ENCODE assay signal across 27 cellular contexts in genomic region chr16:57670206-57670605, GRCh38. TPM values are rescaled to one million over a fixed set of nuclear protein-coding genes. Genes with fewer than 3 reads are reported as not detected.
DNase-seq lines count a peak whose midpoint lies in the region; ATAC-seq, FAIRE-seq and TF ChIP-seq lines count a peak whose summit lies in the region.
"Had no signal": no experiment of that assay in that cellular context is flagged by ENCODE, and none has a peak within 500 bp of the region (broad histone marks: within the 10 kb centered on the region; RNA-seq: fewer than 3 reads in every experiment).

No MANE protein-coding gene starts in this region.

- H3K79me1 ChIP-seq in neuronal stem cell (ENCODE audit: low read depth, low read length) = no peaks in the 10 kb centered on the region

- TF ChIP-seq POLR2A in HepG2 (IDR thresholded peaks at IDR 0.05; ENCODE audit: insufficient read depth in 1 of 2, low read depth in 2 of 2, low read length in 2 of 2) = no peak
- TF ChIP-seq POLR2A in right lobe of liver (IDR thresholded peaks at IDR 0.05) = no peak

- H3K9me3 ChIP-seq in HepG2 (ENCODE audit: low read length) (no peaks in the 10 kb centered on the region), right lobe of liver (no peaks in the 10 kb centered on the region), neuronal stem cell (replicated peaks in 1 of 2; ENCODE audit: control insufficient read depth in 2 of 2, insufficient read depth in 1 of 2, low read depth in 1 of 2, low read length in 2 of 2) (no peaks in the 10 kb centered on the region)
- no peaks in the 10 kb centered on the region for H3K9me3 ChIP-seq in CD8-positive, alpha-beta T cell (ENCODE audit: low read length)
- H3K9me3 ChIP-seq: BE2C, Caco-2, MG63, SK-N-SH had no signal

- TF ChIP-seq CTCF in HepG2 (CRISPR knock-in tag; IDR thresholded peaks at IDR 0.05) (no peak), right lobe of liver (IDR thresholded peaks at IDR 0.05) (no peak), brain (conservative IDR thresholded peaks at IDR 0.05) (no peak)
- no peak for TF ChIP-seq CTCF in CD8-positive, alpha-beta T cell (IDR thresholded peaks at IDR 0.05)

- no peak overlapping the region for H4K8ac ChIP-seq in neuronal stem cell (ENCODE audit: low read depth, low read length)

- WGBS in HepG2 (ENCODE audit: low lambda C conversion rate) = 77% methylated on average over 4 of the region's 4 CpGs
- WGBS in right lobe of liver (ENCODE audit: insufficient coverage, low coverage, low lambda C conversion rate, missing lambda C conversion rate) = 42% methylated on average over 3 of the region's 4 CpGs
- WGBS in neuronal stem cell (ENCODE audit: extremely low coverage in 2 of 2, insufficient read length in 2 of 2, insufficient replicate concordance in 1 of 2), 2 donors = no CpG with 5 or more reads among the region's 4 CpGs

- H2AFZ ChIP-seq in HepG2 (ENCODE audit: low read length) (no peak overlapping the region), neuronal stem cell (ENCODE audit: low read length) (peak overlapping the region; percentile 16)

- no peak overlapping the region for H4K91ac ChIP-seq in neuronal stem cell (ENCODE audit: low read depth, low read length, poor library complexity)

- no peak overlapping the region for H3K4me3 ChIP-seq in HepG2 (replicated peaks in 1 of 3; ENCODE audit: insufficient read depth in 1 of 3, low read depth in 2 of 3, low read length in 3 of 3)
- no peak overlapping the region for H3K4me3 ChIP-seq in right lobe of liver
- H3K4me3 ChIP-seq in neuronal stem cell (ENCODE audit: low read length in 2 of 2) = no peak overlapping the region
- no peak overlapping the region for H3K4me3 ChIP-seq in CD8-positive, alpha-beta T cell (ENCODE audit: low read depth, low read length)
- H3K4me3 ChIP-seq: MG63 had no signal

- peak overlapping the region; percentile 51 for H3K18ac ChIP-seq in neuronal stem cell (ENCODE audit: low read length)

- no peak overlapping the region for H2BK12ac ChIP-seq in neuronal stem cell (ENCODE audit: low read length)

- TF ChIP-seq RAD21 in HepG2 (CRISPR knock-in tag; IDR thresholded peaks at IDR 0.05) = no peak

- H3K36me3 Mint-ChIP-seq in brain = peaks cover 5% of the 10 kb centered on the region
- no peaks in the 10 kb centered on the region for H3K36me3 Mint-ChIP-seq in activated naive CD4-positive, alpha-beta T cell treated with anti-CD3 and anti-CD28 coated beads for 36 hours (ENCODE audit: low read depth)
- H3K36me3 Mint-ChIP-seq in CD8-positive, alpha-beta T cell = no peaks in the 10 kb centered on the region

- no peak for TF ChIP-seq EP300 in HepG2 (IDR thresholded peaks at IDR 0.05; ENCODE audit: low read depth in 2 of 2, low read length in 2 of 2)
- no peak for TF ChIP-seq EP300 in HepG2 (CRISPR knock-in tag; IDR thresholded peaks at IDR 0.05; ENCODE audit: borderline replicate concordance)

- peaks cover 65% of the 10 kb centered on the region for H3K4me1 ChIP-seq in HepG2 (ENCODE audit: insufficient read depth, low read length)
- H3K4me1 ChIP-seq in right lobe of liver = peaks cover 0 to 14% (median 4%) of the 10 kb centered on the region in 4 donors
- peaks cover 3 to 6% of the 10 kb centered on the region in 2 donors for H3K4me1 ChIP-seq in neuronal stem cell (ENCODE audit: control insufficient read depth in 2 of 2, insufficient read depth in 1 of 2, low read depth in 1 of 2, low read length in 2 of 2)
- H3K4me1 ChIP-seq in CD8-positive, alpha-beta T cell (ENCODE audit: insufficient read depth, low read length) = no peaks in the 10 kb centered on the region
- H3K4me1 ChIP-seq: BE2C had no signal

- H3K4me1 Mint-ChIP-seq in brain = peaks cover 11% of the 10 kb centered on the region
- H3K4me1 Mint-ChIP-seq in activated naive CD4-positive, alpha-beta T cell treated with anti-CD3 and anti-CD28 coated beads for 36 hours (ENCODE audit: low read depth) = no peaks in the 10 kb centered on the region
- no peaks in the 10 kb centered on the region for H3K4me1 Mint-ChIP-seq in CD8-positive, alpha-beta T cell (ENCODE audit: low read depth)

- H2BK5ac ChIP-seq in neuronal stem cell (ENCODE audit: low read length) = no peak overlapping the region

- no peak overlapping the region for H3K14ac ChIP-seq in neuronal stem cell (ENCODE audit: low read length)

- H3K27me3 Mint-ChIP-seq in brain = no peaks in the 10 kb centered on the region
- no peaks in the 10 kb centered on the region for H3K27me3 Mint-ChIP-seq in activated naive CD4-positive, alpha-beta T cell treated with anti-CD3 and anti-CD28 coated beads for 36 hours (ENCODE audit: low read depth)
- H3K27me3 Mint-ChIP-seq in CD8-positive, alpha-beta T cell (ENCODE audit: low read depth) = no peaks in the 10 kb centered on the region
- H3K27me3 Mint-ChIP-seq: CD4-positive, alpha-beta T cell had no signal

- no peak overlapping the region for H2BK15ac ChIP-seq in neuronal stem cell (ENCODE audit: low read length)

- CTCF ChIA-PET in HepG2 (lab: Yijun Ruan, JAX; ENCODE audit: low intra/inter-chr PET ratio, low total read pairs) = interaction anchor here (1.1 kb wide), 1 partner anchor 21 kb away, joined by 4 read pairs; no protein-coding TSS in a partner anchor
- CTCF ChIA-PET in activated naive CD4-positive, alpha-beta T cell treated with anti-CD3 and anti-CD28 coated beads for 36 hours (lab: Charles Lee) = no interaction called here
- CTCF ChIA-PET in CD8-positive, alpha-beta T cell (lab: Charles Lee) = no interaction called here

- no peaks in the 10 kb centered on the region for H3K79me2 ChIP-seq in HepG2 (ENCODE audit: insufficient read depth, low read length)

- no peak overlapping the region for H3K4ac ChIP-seq in neuronal stem cell (ENCODE audit: low read length)

- no peak overlapping the region for H2AK5ac ChIP-seq in neuronal stem cell (ENCODE audit: low read depth, low read length)

- H3K9me3 Mint-ChIP-seq in brain = peaks cover 0 to 3% (median 0%) of the 10 kb centered on the region in 5 experiments
- no peaks in the 10 kb centered on the region for H3K9me3 Mint-ChIP-seq in activated naive CD4-positive, alpha-beta T cell treated with anti-CD3 and anti-CD28 coated beads for 36 hours
- H3K9me3 Mint-ChIP-seq in CD8-positive, alpha-beta T cell = no peaks in the 10 kb centered on the region
- H3K9me3 Mint-ChIP-seq: CD4-positive, alpha-beta T cell had no signal

- no peaks in the 10 kb centered on the region for H3K27me3 ChIP-seq in HepG2 (ENCODE audit: control insufficient read depth in 1 of 2, insufficient read depth in 2 of 2, low read length in 2 of 2)
- no peaks in the 10 kb centered on the region for H3K27me3 ChIP-seq in right lobe of liver
- peaks cover 0 to 16% (median 0%) of the 10 kb centered on the region in 3 experiments for H3K27me3 ChIP-seq in neuronal stem cell (ENCODE audit: control insufficient read depth in 3 of 3, insufficient read depth in 3 of 3, low read depth in 1 of 3, low read length in 3 of 3)
- H3K27me3 ChIP-seq in CD8-positive, alpha-beta T cell (ENCODE audit: insufficient read depth, low read length) = no peaks in the 10 kb centered on the region
- H3K27me3 ChIP-seq: BE2C had no signal

- DNase-seq in HepG2 (ENCODE audit: low spot score) (no peak), right lobe of liver (no peak), neuronal stem cell (ENCODE audit: low spot score) (no peak)
- DNase-seq in activated naive CD4-positive, alpha-beta T cell treated with anti-CD3 and anti-CD28 coated beads for 36 hours = no peak
- DNase-seq in CD8-positive, alpha-beta T cell = no peak
- DNase-seq: BE2C; Caco-2; CD4-positive, alpha-beta T cell; DMS 273 treated with DMSO at 0.1 percent for 48 hours; DMS79 treated with DMSO at 0.1 percent for 48 hours; Kasumi-1; MG63; NCI-H1092; NCI-H1436; NCI-H2029; NCI-H2171; NCI-H345; NCI-H524 treated with DMSO at 0.1 percent for 48 hours; NCI-H82; PC-3; RPMI8226; SHP77 treated with DMSO at 0.1 percent for 48 hours; SK-N-SH had no signal

- H3K4me2 ChIP-seq in HepG2 (ENCODE audit: low read depth, low read length) (no peak overlapping the region; the same call in 1 of the 2 replicates), neuronal stem cell (ENCODE audit: insufficient read depth, low read length, poor library complexity, severe bottlenecking) (no peak overlapping the region)
- H3K4me2 ChIP-seq: SK-N-SH had no signal

- H3K36me3 ChIP-seq in HepG2 (replicated peaks in 1 of 2; ENCODE audit: control insufficient read depth in 1 of 2, insufficient read depth in 2 of 2, low read length in 2 of 2) (no peaks in the 10 kb centered on the region), right lobe of liver (no peaks in the 10 kb centered on the region), neuronal stem cell (replicated peaks in 1 of 2; ENCODE audit: control insufficient read depth in 2 of 2, insufficient read depth in 2 of 2, low read length in 2 of 2) (no peaks in the 10 kb centered on the region)
- no peaks in the 10 kb centered on the region for H3K36me3 ChIP-seq in CD8-positive, alpha-beta T cell (ENCODE audit: insufficient read depth, low read length)
- H3K36me3 ChIP-seq: BE2C, MG63 had no signal

- intact Hi-C loops in HepG2 (cut with micrococcal nuclease; ENCODE audit: unreplicated experiment) (no loop called here), right lobe of liver (cut with DNase I) (no loop called here)
- intact Hi-C loops in activated naive CD4-positive, alpha-beta T cell treated with anti-CD3 and anti-CD28 coated beads for 36 hours (cut with micrococcal nuclease) = no loop called here
- intact Hi-C loops in CD8-positive, alpha-beta T cell (cut with DNase I, micrococcal nuclease) = no loop called here

- no peak overlapping the region for H3K9ac ChIP-seq in HepG2 (ENCODE audit: insufficient read depth, low read depth, low read length)
- no peak overlapping the region for H3K9ac ChIP-seq in neuronal stem cell (ENCODE audit: low read depth, low read length, poor library complexity)
- H3K9ac ChIP-seq: SK-N-SH had no signal

- POLR2A ChIA-PET in HepG2 (lab: Yijun Ruan, JAX) = interaction anchor here (1.0 to 1.1 kb wide), 2 partner anchors 18 to 208 kb away, joined by 3 read pairs; partner anchors contain the start of gene POLR2C
- POLR2A ChIA-PET in CD8-positive, alpha-beta T cell (lab: Charles Lee) = interaction anchor here (1.2 kb wide), 1 partner anchor 9 kb away, joined by 3 read pairs; no protein-coding TSS in a partner anchor

- no peaks in the 10 kb centered on the region for H4K20me1 ChIP-seq in HepG2 (ENCODE audit: insufficient read depth, low read length)

- H3K4me3 Mint-ChIP-seq in brain = no peak overlapping the region
- H3K4me3 Mint-ChIP-seq in activated naive CD4-positive, alpha-beta T cell treated with anti-CD3 and anti-CD28 coated beads for 36 hours = no peak overlapping the region
- no peak overlapping the region for H3K4me3 Mint-ChIP-seq in CD8-positive, alpha-beta T cell
- H3K4me3 Mint-ChIP-seq: CD4-positive, alpha-beta T cell had no signal

- ATAC-seq in HepG2 (no peak), right lobe of liver (no peak), HG02759 (IDR thresholded peaks at IDR 0.05; ENCODE audit: unreplicated experiment) (no peak)
- no peak for ATAC-seq in CD8-positive, alpha-beta T cell
- ATAC-seq: PC-3 had no signal

- no peak overlapping the region for H2BK120ac ChIP-seq in neuronal stem cell (ENCODE audit: low read depth, low read length)

- H3K23ac ChIP-seq in neuronal stem cell (ENCODE audit: low read depth, low read length, poor library complexity) = no peak overlapping the region

- H3K27ac Mint-ChIP-seq in brain = peak overlapping the region in 3 of 5 experiments; percentile 13 to 74 (median 58)
- H3K27ac Mint-ChIP-seq in activated naive CD4-positive, alpha-beta T cell treated with anti-CD3 and anti-CD28 coated beads for 36 hours = no peak overlapping the region
- no peak overlapping the region for H3K27ac Mint-ChIP-seq in CD8-positive, alpha-beta T cell
- H3K27ac Mint-ChIP-seq: CD4-positive, alpha-beta T cell had no signal

- BruUV-seq in HepG2 (replicated peaks; lab: Mats Ljungman, UMichigan) = no TSS peak

- in situ Hi-C loops in HepG2 (cut with HindIII; ENCODE audit: extremely low pct_ligation_motif_present, low pct_unique_long_range_greater_than_20kb) = no loop called here

- H3K27ac ChIP-seq in HepG2 (ENCODE audit: extremely low read length, insufficient read depth, low read length) (no peak overlapping the region), right lobe of liver (no peak overlapping the region), neuronal stem cell (replicated peaks; ENCODE audit: low read length) (no peak overlapping the region)
- no peak overlapping the region for H3K27ac ChIP-seq in CD8-positive, alpha-beta T cell (ENCODE audit: low read depth, low read length)

- no peak for FAIRE-seq in HepG2 (lab: Jason Lieb, UNC)

RNA-seq across cellular contexts. Expression of gene ADGRG3, which starts 2.1 kb away (rescaled TPM):
- total RNA-seq in HepG2 (2016; rRNA removed; fragmentation: Illumina TruSeq; extraction: Trizol) (1.0 and 2.7 TPM in 2 replicates), right lobe of liver (1 to 10 TPM in 1 of 6 experiments, under 1 TPM in 5; 0.37 to 1.6 (median 0.83) TPM)
- 0.79 and 1.1 TPM in 2 replicates for total RNA-seq in HepG2 (2016; cell fraction: cytosol; rRNA removed; fragmentation: Illumina TruSeq; extraction: Trizol; ENCODE audit: low read depth)
- total RNA-seq in HepG2 (2016; cell fraction: insoluble cytoplasmic fraction; rRNA removed; fragmentation: Illumina TruSeq; extraction: Trizol) = 1.1 and 2.2 TPM in 2 replicates
- total RNA-seq in HepG2 (2016; cell fraction: membrane; rRNA removed; fragmentation: Illumina TruSeq; extraction: Trizol) = 1.0 and 1.5 TPM in 2 replicates
- total RNA-seq in HepG2 (2016; cell fraction: nucleus; rRNA removed; fragmentation: Illumina TruSeq; extraction: Trizol) = 2.3 and 2.7 TPM in 2 replicates
- polyA plus RNA-seq in HepG2 (2011; rRNA removed) (11.8 and 13.6 TPM in 2 replicates), brain (ENCODE audit: insufficient read depth, low read depth, low replicate concordance) (0.29 TPM)
- 10.8 and 11.2 TPM in 2 replicates for polyA plus RNA-seq in HepG2 (2011; cell fraction: cytosol; rRNA removed)
- 21.1 and 23.7 TPM in 2 replicates for polyA plus RNA-seq in HepG2 (2011; cell fraction: nucleus; rRNA removed)
- 5.8 and 8.1 TPM in 2 replicates for polyA plus RNA-seq in HepG2 (2012)
- 0.49 and 0.54 TPM in 2 replicates for polyA plus RNA-seq in HepG2 (2016; cell fraction: cytosol; fragmentation: Illumina TruSeq; extraction: Trizol; ENCODE audit: low read depth)
- 1.3 TPM in 2 replicates for polyA plus RNA-seq in HepG2 (2016; cell fraction: insoluble cytoplasmic fraction; fragmentation: Illumina TruSeq; extraction: Trizol; ENCODE audit: low read depth)
- polyA plus RNA-seq in HepG2 (2016; cell fraction: membrane; fragmentation: Illumina TruSeq; extraction: Trizol; ENCODE audit: low read depth) = 0.65 and 1.0 TPM in 2 replicates
- polyA plus RNA-seq in HepG2 (2016; cell fraction: nucleus; fragmentation: Illumina TruSeq; extraction: Trizol; ENCODE audit: insufficient read depth, low read depth) = 5.4 and 6.5 TPM in 2 replicates
- 0.91 and 31.9 TPM in 2 replicates for polyA minus RNA-seq in HepG2 (2011; rRNA and poly(A)+ RNA removed; ENCODE audit: low replicate concordance)
- 4.7 and 5.3 TPM in 2 replicates for polyA minus RNA-seq in HepG2 (2011; cell fraction: cytosol; rRNA and poly(A)+ RNA removed)
- 8.9 and 10.4 TPM in 2 replicates for polyA minus RNA-seq in HepG2 (2011; cell fraction: nucleus; rRNA and poly(A)+ RNA removed)
- polyA plus RNA-seq in neuronal stem cell (2013, experiment 1 of 2) = 0.25 TPM
- 0.33 TPM for polyA plus RNA-seq in neuronal stem cell (2013, experiment 2 of 2)
- under 1 TPM in 1 of 2 experiments, not detected in 1; 0.14 TPM for total RNA-seq in activated naive CD4-positive, alpha-beta T cell treated with anti-CD3 and anti-CD28 coated beads for 36 hours
- total RNA-seq in CD8-positive, alpha-beta T cell = under 1 TPM in 1 of 2 experiments, not detected in 1; 0.14 TPM
- total RNA-seq: A673, H4, PC-3 had no signal
- polyA plus RNA-seq: SK-N-SH had no signal

RNA-seq across cellular contexts. Expression of gene DRC7, which starts 24.4 kb away (rescaled TPM):
- total RNA-seq in HepG2 (2016; rRNA removed; fragmentation: Illumina TruSeq; extraction: Trizol) (2.7 and 3.4 TPM in 2 replicates), right lobe of liver (under 1 TPM; 0.06 to 0.37 (median 0.19) TPM)
- 0.26 and 1.5 TPM in 2 replicates for total RNA-seq in HepG2 (2016; cell fraction: cytosol; rRNA removed; fragmentation: Illumina TruSeq; extraction: Trizol; ENCODE audit: low read depth)
- total RNA-seq in HepG2 (2016; cell fraction: insoluble cytoplasmic fraction; rRNA removed; fragmentation: Illumina TruSeq; extraction: Trizol) = 2.4 and 2.5 TPM in 2 replicates
- 1.4 and 2.1 TPM in 2 replicates for total RNA-seq in HepG2 (2016; cell fraction: membrane; rRNA removed; fragmentation: Illumina TruSeq; extraction: Trizol)
- total RNA-seq in HepG2 (2016; cell fraction: nucleus; rRNA removed; fragmentation: Illumina TruSeq; extraction: Trizol) = 0.59 and 1.6 TPM in 2 replicates
- polyA plus RNA-seq in HepG2 (2011; rRNA removed) (3.4 and 3.5 TPM in 2 replicates), brain (ENCODE audit: insufficient read depth, low read depth, low replicate concordance) (2.4 TPM)
- polyA plus RNA-seq in HepG2 (2011; cell fraction: cytosol; rRNA removed) = 2.7 and 3.1 TPM in 2 replicates
- 3.4 TPM in 2 replicates for polyA plus RNA-seq in HepG2 (2011; cell fraction: nucleus; rRNA removed)
- polyA plus RNA-seq in HepG2 (2012) = 4.1 and 4.4 TPM in 2 replicates
- 0.70 and 1.3 TPM in 2 replicates for polyA plus RNA-seq in HepG2 (2016; cell fraction: cytosol; fragmentation: Illumina TruSeq; extraction: Trizol; ENCODE audit: low read depth)
- polyA plus RNA-seq in HepG2 (2016; cell fraction: insoluble cytoplasmic fraction; fragmentation: Illumina TruSeq; extraction: Trizol; ENCODE audit: low read depth) = 2.0 and 2.4 TPM in 2 replicates
- 1.0 and 1.1 TPM in 2 replicates for polyA plus RNA-seq in HepG2 (2016; cell fraction: membrane; fragmentation: Illumina TruSeq; extraction: Trizol; ENCODE audit: low read depth)
- 1.6 and 1.8 TPM in 2 replicates for polyA plus RNA-seq in HepG2 (2016; cell fraction: nucleus; fragmentation: Illumina TruSeq; extraction: Trizol; ENCODE audit: insufficient read depth, low read depth)
- 1.2 TPM in 1 of 2 replicates, not detected in the other for polyA minus RNA-seq in HepG2 (2011; rRNA and poly(A)+ RNA removed; ENCODE audit: low replicate concordance)
- 0.99 and 1.1 TPM in 2 replicates for polyA minus RNA-seq in HepG2 (2011; cell fraction: cytosol; rRNA and poly(A)+ RNA removed)
- polyA minus RNA-seq in HepG2 (2011; cell fraction: nucleus; rRNA and poly(A)+ RNA removed) = 1.3 and 2.5 TPM in 2 replicates
- 0.28 TPM for polyA plus RNA-seq in neuronal stem cell (2013, experiment 1 of 2)
- polyA plus RNA-seq in neuronal stem cell (2013, experiment 2 of 2) = 0.21 TPM
- under 1 TPM in 1 of 2 experiments, not detected in 1; 0.49 TPM for total RNA-seq in activated naive CD4-positive, alpha-beta T cell treated with anti-CD3 and anti-CD28 coated beads for 36 hours
- not detected for total RNA-seq in CD8-positive, alpha-beta T cell
- total RNA-seq: A673; CD4-positive, alpha-beta T cell; PC-3 had no signal

RNA-seq across cellular contexts. Expression of gene ADGRG1, which starts 41.8 kb away (rescaled TPM):
- 2.8 and 5.9 TPM in 2 replicates for total RNA-seq in HepG2 (2016; rRNA removed; fragmentation: Illumina TruSeq; extraction: Trizol)
- 1.1 and 2.0 TPM in 2 replicates for total RNA-seq in HepG2 (2016; cell fraction: cytosol; rRNA removed; fragmentation: Illumina TruSeq; extraction: Trizol; ENCODE audit: low read depth)
- 2.8 and 5.0 TPM in 2 replicates for total RNA-seq in HepG2 (2016; cell fraction: insoluble cytoplasmic fraction; rRNA removed; fragmentation: Illumina TruSeq; extraction: Trizol)
- total RNA-seq in HepG2 (2016; cell fraction: membrane; rRNA removed; fragmentation: Illumina TruSeq; extraction: Trizol) = 3.1 and 3.2 TPM in 2 replicates
- 7.2 and 8.0 TPM in 2 replicates for total RNA-seq in HepG2 (2016; cell fraction: nucleus; rRNA removed; fragmentation: Illumina TruSeq; extraction: Trizol)
- polyA plus RNA-seq in HepG2 (2011; rRNA removed) = 2.7 and 3.3 TPM in 2 replicates
- polyA plus RNA-seq in HepG2 (2011; cell fraction: cytosol; rRNA removed) = 1.8 and 2.1 TPM in 2 replicates
- 5.0 and 7.4 TPM in 2 replicates for polyA plus RNA-seq in HepG2 (2011; cell fraction: nucleus; rRNA removed)
- 2.3 and 3.3 TPM in 2 replicates for polyA plus RNA-seq in HepG2 (2012)
- 0.83 and 1.3 TPM in 2 replicates for polyA plus RNA-seq in HepG2 (2016; cell fraction: cytosol; fragmentation: Illumina TruSeq; extraction: Trizol; ENCODE audit: low read depth)
- 2.4 and 5.1 TPM in 2 replicates for polyA plus RNA-seq in HepG2 (2016; cell fraction: insoluble cytoplasmic fraction; fragmentation: Illumina TruSeq; extraction: Trizol; ENCODE audit: low read depth)
- 2.8 and 3.2 TPM in 2 replicates for polyA plus RNA-seq in HepG2 (2016; cell fraction: membrane; fragmentation: Illumina TruSeq; extraction: Trizol; ENCODE audit: low read depth)
- 14.1 and 15.0 TPM in 2 replicates for polyA plus RNA-seq in HepG2 (2016; cell fraction: nucleus; fragmentation: Illumina TruSeq; extraction: Trizol; ENCODE audit: insufficient read depth, low read depth)
- polyA minus RNA-seq in HepG2 (2011; rRNA and poly(A)+ RNA removed; ENCODE audit: low replicate concordance) = 4.0 and 29.5 TPM in 2 replicates
- 1.8 and 1.9 TPM in 2 replicates for polyA minus RNA-seq in HepG2 (2011; cell fraction: cytosol; rRNA and poly(A)+ RNA removed)
- polyA minus RNA-seq in HepG2 (2011; cell fraction: nucleus; rRNA and poly(A)+ RNA removed) = 2.4 and 2.8 TPM in 2 replicates
- total RNA-seq in right lobe of liver = 1 to 10 TPM; 1.8 to 4.2 (median 3.4) TPM
- polyA plus RNA-seq in brain (ENCODE audit: insufficient read depth, low read depth, low replicate concordance) = 268 TPM
- 127 TPM for polyA plus RNA-seq in neuronal stem cell (2013, experiment 1 of 2)
- 124 TPM for polyA plus RNA-seq in neuronal stem cell (2013, experiment 2 of 2)
- 1 to 10 TPM in 1 of 2 experiments, under 1 TPM in 1; 0.93 to 1.0 TPM for total RNA-seq in activated naive CD4-positive, alpha-beta T cell treated with anti-CD3 and anti-CD28 coated beads for 36 hours
- total RNA-seq in CD8-positive, alpha-beta T cell = 1 to 10 TPM; 3.8 to 4.4 TPM

Comparison
In these comparisons a context has a peak if more than half of its experiments do, and no peak if none do; other contexts are left out.
1. H3K27ac Mint-ChIP-seq: peak in brain (3 of 5); none in activated naive CD4-positive, alpha-beta T cell treated with anti-CD3 and anti-CD28 coated beads for 36 hours (single experiment) and CD8-positive, alpha-beta T cell (single experiment).